In genomic region chr13:44417876-44418275, GRCh38 we compare ENCODE assay signal across 2 cellular contexts.
TF ChIP-seq lines count a peak whose summit lies in the region.

No MANE protein-coding gene starts in this region.

TF ChIP-seq in GM23338, 12 proteins besides CTCF, POLR2A, EP300 and RAD21:
- TF ChIP-seq, protein P1, sequence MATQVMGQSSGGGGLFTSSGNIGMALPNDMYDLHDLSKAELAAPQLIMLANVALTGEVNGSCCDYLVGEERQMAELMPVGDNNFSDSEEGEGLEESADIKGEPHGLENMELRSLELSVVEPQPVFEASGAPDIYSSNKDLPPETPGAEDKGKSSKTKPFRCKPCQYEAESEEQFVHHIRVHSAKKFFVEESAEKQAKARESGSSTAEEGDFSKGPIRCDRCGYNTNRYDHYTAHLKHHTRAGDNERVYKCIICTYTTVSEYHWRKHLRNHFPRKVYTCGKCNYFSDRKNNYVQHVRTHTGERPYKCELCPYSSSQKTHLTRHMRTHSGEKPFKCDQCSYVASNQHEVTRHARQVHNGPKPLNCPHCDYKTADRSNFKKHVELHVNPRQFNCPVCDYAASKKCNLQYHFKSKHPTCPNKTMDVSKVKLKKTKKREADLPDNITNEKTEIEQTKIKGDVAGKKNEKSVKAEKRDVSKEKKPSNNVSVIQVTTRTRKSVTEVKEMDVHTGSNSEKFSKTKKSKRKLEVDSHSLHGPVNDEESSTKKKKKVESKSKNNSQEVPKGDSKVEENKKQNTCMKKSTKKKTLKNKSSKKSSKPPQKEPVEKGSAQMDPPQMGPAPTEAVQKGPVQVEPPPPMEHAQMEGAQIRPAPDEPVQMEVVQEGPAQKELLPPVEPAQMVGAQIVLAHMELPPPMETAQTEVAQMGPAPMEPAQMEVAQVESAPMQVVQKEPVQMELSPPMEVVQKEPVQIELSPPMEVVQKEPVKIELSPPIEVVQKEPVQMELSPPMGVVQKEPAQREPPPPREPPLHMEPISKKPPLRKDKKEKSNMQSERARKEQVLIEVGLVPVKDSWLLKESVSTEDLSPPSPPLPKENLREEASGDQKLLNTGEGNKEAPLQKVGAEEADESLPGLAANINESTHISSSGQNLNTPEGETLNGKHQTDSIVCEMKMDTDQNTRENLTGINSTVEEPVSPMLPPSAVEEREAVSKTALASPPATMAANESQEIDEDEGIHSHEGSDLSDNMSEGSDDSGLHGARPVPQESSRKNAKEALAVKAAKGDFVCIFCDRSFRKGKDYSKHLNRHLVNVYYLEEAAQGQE (IDR thresholded peaks at IDR 0.05; ENCODE audit: unreplicated experiment) = no peak
- TF ChIP-seq JUNB (IDR thresholded peaks at IDR 0.05; ENCODE audit: unreplicated experiment) (no peak), EZH2 (IDR thresholded peaks at IDR 0.05; ENCODE audit: low read depth, unreplicated experiment) (no peak), ZNF462 (CRISPR knock-in tag; IDR thresholded peaks at IDR 0.05) (no peak), NANOG (IDR thresholded peaks at IDR 0.05; ENCODE audit: borderline replicate concordance) (no peak), ZNF114 (CRISPR knock-in tag; IDR thresholded peaks at IDR 0.05) (no peak), CREB1 (CRISPR knock-in tag; IDR thresholded peaks at IDR 0.05; ENCODE audit: low read depth) (no peak), POLR2AphosphoS5 (IDR thresholded peaks at IDR 0.05; ENCODE audit: low read depth) (no peak), STAT1 (IDR thresholded peaks at IDR 0.05; ENCODE audit: unreplicated experiment) (no peak), EZH2phosphoT487 (IDR thresholded peaks at IDR 0.05; ENCODE audit: unreplicated experiment) (no peak), ZNF331 (CRISPR knock-in tag; IDR thresholded peaks at IDR 0.05; ENCODE audit: low read depth) (no peak)
- TF ChIP-seq, protein P2, sequence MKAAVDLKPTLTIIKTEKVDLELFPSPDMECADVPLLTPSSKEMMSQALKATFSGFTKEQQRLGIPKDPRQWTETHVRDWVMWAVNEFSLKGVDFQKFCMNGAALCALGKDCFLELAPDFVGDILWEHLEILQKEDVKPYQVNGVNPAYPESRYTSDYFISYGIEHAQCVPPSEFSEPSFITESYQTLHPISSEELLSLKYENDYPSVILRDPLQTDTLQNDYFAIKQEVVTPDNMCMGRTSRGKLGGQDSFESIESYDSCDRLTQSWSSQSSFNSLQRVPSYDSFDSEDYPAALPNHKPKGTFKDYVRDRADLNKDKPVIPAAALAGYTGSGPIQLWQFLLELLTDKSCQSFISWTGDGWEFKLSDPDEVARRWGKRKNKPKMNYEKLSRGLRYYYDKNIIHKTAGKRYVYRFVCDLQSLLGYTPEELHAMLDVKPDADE (IDR thresholded peaks at IDR 0.05) = no peak

TF ChIP-seq in K562, 482 proteins besides CTCF, POLR2A, EP300 and RAD21:
- TF ChIP-seq SPI1 (IDR thresholded peaks at IDR 0.05; ENCODE audit: borderline replicate concordance, low read depth, low read length) = peak; percentile 34; the same call in 1 of the 2 replicates
- TF ChIP-seq, protein P3, sequence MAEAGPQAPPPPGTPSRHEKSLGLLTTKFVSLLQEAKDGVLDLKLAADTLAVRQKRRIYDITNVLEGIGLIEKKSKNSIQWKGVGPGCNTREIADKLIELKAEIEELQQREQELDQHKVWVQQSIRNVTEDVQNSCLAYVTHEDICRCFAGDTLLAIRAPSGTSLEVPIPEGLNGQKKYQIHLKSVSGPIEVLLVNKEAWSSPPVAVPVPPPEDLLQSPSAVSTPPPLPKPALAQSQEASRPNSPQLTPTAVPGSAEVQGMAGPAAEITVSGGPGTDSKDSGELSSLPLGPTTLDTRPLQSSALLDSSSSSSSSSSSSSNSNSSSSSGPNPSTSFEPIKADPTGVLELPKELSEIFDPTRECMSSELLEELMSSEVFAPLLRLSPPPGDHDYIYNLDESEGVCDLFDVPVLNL (CRISPR knock-in tag; IDR thresholded peaks at IDR 0.05; ENCODE audit: low read depth) = no peak
